22 cellular contexts compared by ENCODE assay signal in genomic region chr19:3661284-3662238, GRCh38. TPM values are rescaled to one million over a fixed set of nuclear protein-coding genes. Genes with fewer than 3 reads are reported as not detected.
DNase-seq lines count a peak whose midpoint lies in the region; ATAC-seq, FAIRE-seq and TF ChIP-seq lines count a peak whose summit lies in the region.
"Had no signal": no experiment of that assay in that cellular context is flagged by ENCODE, and none has a peak within 500 bp of the region (broad histone marks: within the 10 kb centered on the region; RNA-seq: fewer than 3 reads in every experiment).

No MANE protein-coding gene starts in this region.

- no peak for FAIRE-seq in K562 (lab: Jason Lieb, UNC)
- FAIRE-seq: A549, D721Med, G401.6, GM12891, GM19239, H54, HTR-8/SVneo had no signal

- peaks cover 11% of the 10 kb centered on the region; the same call in 1 of the 2 replicates for H4K20me1 ChIP-seq in K562 (replicated peaks; ENCODE audit: control insufficient read depth, insufficient read depth, low read length)

- H3K23ac ChIP-seq in mesendoderm (ENCODE audit: low read length) = no peak overlapping the region

- intact Hi-C loops in left ventricle myocardium inferior (cut with micrococcal nuclease) = no loop called here
- intact Hi-C loops in heart right ventricle (cut with DNase I) = loop anchor here in 4 of 10 donors (10.0 kb wide), 2 partner anchors 163 to 543 kb away; no protein-coding TSS in a partner anchor
- intact Hi-C loops in K562 (cut with micrococcal nuclease) = no loop called here
- intact Hi-C loops in spleen (cut with DNase I; ENCODE audit: low total_unique reads) = no loop called here

- 95% methylated on average over 34 of the region's 34 CpGs for WGBS in heart right ventricle, 2 donors
- 91% methylated on average over 29 of the region's 34 CpGs for WGBS in K562 (ENCODE audit: insufficient coverage, low coverage, missing lambda C conversion rate)
- WGBS in mesendoderm (ENCODE audit: extremely low coverage, insufficient coverage, low lambda C conversion rate) = no CpG with 5 or more reads among the region's 34 CpGs
- WGBS in spleen, 5 donors = 89 to 94% (median 93%) methylated on average over 17 to 34 of the region's 34 CpGs

- peaks cover 85% of the 10 kb centered on the region for H3K36me3 ChIP-seq in left ventricle myocardium inferior
- peaks cover 0 to 96% (median 48%) of the 10 kb centered on the region in 9 donors for H3K36me3 ChIP-seq in heart right ventricle
- peaks cover 83% of the 10 kb centered on the region; the same call in 2 of the 3 replicates for H3K36me3 ChIP-seq in K562 (ENCODE audit: control insufficient read depth, insufficient read depth, low read length)
- peaks cover 2% of the 10 kb centered on the region for H3K36me3 ChIP-seq in mesendoderm (ENCODE audit: control insufficient read depth, insufficient read depth, low read length)
- H3K36me3 ChIP-seq in WERI-Rb-1 = peaks cover 96% of the 10 kb centered on the region
- peaks cover 0 to 95% (median 53%) of the 10 kb centered on the region in 6 donors for H3K36me3 ChIP-seq in spleen

- peaks cover 22% of the 10 kb centered on the region for H3K4me1 ChIP-seq in left ventricle myocardium inferior
- peaks cover 0 to 21% (median 8%) of the 10 kb centered on the region in 9 donors for H3K4me1 ChIP-seq in heart right ventricle
- peaks cover 0 to 45% of the 10 kb centered on the region in 2 experiments; a peak in 2 of 5 replicates for H3K4me1 ChIP-seq in K562 (replicated peaks in 1 of 2; ENCODE audit: control insufficient read depth in 2 of 2, insufficient read depth in 2 of 2, low read length in 2 of 2)
- no peaks in the 10 kb centered on the region for H3K4me1 ChIP-seq in mesendoderm (ENCODE audit: control insufficient read depth, low read depth, low read length)
- H3K4me1 ChIP-seq in spleen = peaks cover 8 to 55% (median 31%) of the 10 kb centered on the region in 6 donors
- H3K4me1 ChIP-seq: A549, Caco-2 had no signal

- no peak for TF ChIP-seq RAD21 in K562 (CRISPR knock-in tag; conservative IDR thresholded peaks at IDR 0.05 in 1 of 2, IDR thresholded peaks at IDR 0.05 in 1 of 2)

- H3K4me2 ChIP-seq in K562 (ENCODE audit: insufficient read depth, low read length) (no peak overlapping the region), mesendoderm (ENCODE audit: low read length) (no peak overlapping the region)
- H3K4me2 ChIP-seq: A549 had no signal

- TF ChIP-seq CTCF in left ventricle myocardium inferior (IDR thresholded peaks at IDR 0.05; ENCODE audit: borderline replicate concordance) (no peak), heart right ventricle (IDR thresholded peaks at IDR 0.05) (no peak), K562 (IDR thresholded peaks at IDR 0.05 in 2 of 3, conservative IDR thresholded peaks at IDR 0.05 in 1 of 3; ENCODE audit: insufficient read depth in 2 of 3, low read depth in 1 of 3, low read length in 3 of 3) (no peak), WERI-Rb-1 (IDR thresholded peaks at IDR 0.05; ENCODE audit: low read depth, low read length) (no peak), spleen (IDR thresholded peaks at IDR 0.05 in 8 of 11, conservative IDR thresholded peaks at IDR 0.05 in 3 of 11) (no peak)

- no peak for TF ChIP-seq EP300 in K562 (IDR thresholded peaks at IDR 0.05; ENCODE audit: low read length)

- H2AFZ ChIP-seq in K562 (ENCODE audit: low read depth, low read length) = no peak overlapping the region
- H2AFZ ChIP-seq: GM23248 had no signal

- H3K27ac ChIP-seq in left ventricle myocardium inferior (replicated peaks) = peak overlapping the region; percentile 9
- H3K27ac ChIP-seq in heart right ventricle = no peak overlapping the region
- H3K27ac ChIP-seq in K562 (ENCODE audit: extremely low read depth, low read depth, low read length) = no peak overlapping the region
- H3K27ac ChIP-seq in mesendoderm (ENCODE audit: low read depth, low read length) = no peak overlapping the region
- H3K27ac ChIP-seq in WERI-Rb-1 = no peak overlapping the region
- no peak overlapping the region for H3K27ac ChIP-seq in spleen
- H3K27ac ChIP-seq: 22Rv1, A549, C4-2B, GM23248 had no signal

- no peaks in the 10 kb centered on the region for H3K79me1 ChIP-seq in mesendoderm (ENCODE audit: low read length)

- BruUV-seq in K562 (replicated peaks; lab: Mats Ljungman, UMichigan) = no TSS peak

- H3K4ac ChIP-seq in mesendoderm (ENCODE audit: low read depth, low read length) = no peak overlapping the region

- H3K4me3 ChIP-seq in left ventricle myocardium inferior (no peak overlapping the region), heart right ventricle (no peak overlapping the region), K562 (no peak overlapping the region), mesendoderm (ENCODE audit: low read length) (no peak overlapping the region), WERI-Rb-1 (ENCODE audit: low read depth, low read length) (no peak overlapping the region), spleen (no peak overlapping the region)
- H3K4me3 ChIP-seq: A549, GM23248 had no signal

- H3K18ac ChIP-seq in mesendoderm (ENCODE audit: low read length) = no peak overlapping the region

- CTCF ChIA-PET in K562 (lab: Yijun Ruan, JAX; ENCODE audit: low intra/inter-chr PET ratio) = interaction anchor here (0.7 kb wide), 1 partner anchor 188 kb away, joined by 3 read pairs; no protein-coding TSS in a partner anchor

- H3K79me2 ChIP-seq in K562 (ENCODE audit: control insufficient read depth, insufficient read depth, low read length) (no peaks in the 10 kb centered on the region), mesendoderm (ENCODE audit: control insufficient read depth, insufficient read depth, low read length) (no peaks in the 10 kb centered on the region)

- in situ Hi-C loops in K562 (cut with MboI) = loop anchor here (5.0 kb wide), 1 partner anchor 46 kb away; the partner anchor contains the start of gene TJP3

- H2BK15ac ChIP-seq in mesendoderm (replicated peaks; ENCODE audit: low read depth) = no peak overlapping the region

- H3K27me3 ChIP-seq in left ventricle myocardium inferior (ENCODE audit: low read depth) = no peaks in the 10 kb centered on the region
- no peaks in the 10 kb centered on the region for H3K27me3 ChIP-seq in heart right ventricle
- no peaks in the 10 kb centered on the region for H3K27me3 ChIP-seq in K562 (ENCODE audit: control insufficient read depth in 2 of 2, insufficient read depth in 2 of 2, low read length in 2 of 2)
- H3K27me3 ChIP-seq in mesendoderm (ENCODE audit: insufficient read depth, low read length, poor library complexity) = no peaks in the 10 kb centered on the region
- no peaks in the 10 kb centered on the region for H3K27me3 ChIP-seq in WERI-Rb-1 (ENCODE audit: insufficient read depth, low read depth, severe bottlenecking)
- no peaks in the 10 kb centered on the region for H3K27me3 ChIP-seq in spleen (replicated peaks in 1 of 7)

- no peak overlapping the region for H4K8ac ChIP-seq in mesendoderm (ENCODE audit: low read depth, low read length)

- ATAC-seq in heart right ventricle (no peak), K562 (no peak)
- ATAC-seq: A549 had no signal

- H4K5ac ChIP-seq in mesendoderm (ENCODE audit: low read length) = no peak overlapping the region

- TF ChIP-seq POLR2A in K562 (conservative IDR thresholded peaks at IDR 0.05) (no peak), spleen (IDR thresholded peaks at IDR 0.05) (no peak)

- no peaks in the 10 kb centered on the region for H3K9me1 ChIP-seq in K562 (ENCODE audit: control insufficient read depth, insufficient read depth, low read length)

- H3K56ac ChIP-seq in mesendoderm (ENCODE audit: low read length) = no peak overlapping the region

- H3K9ac ChIP-seq in K562 (ENCODE audit: insufficient read depth in 1 of 2, low read depth in 2 of 2, low read length in 2 of 2) = no peak overlapping the region; a peak in 1 of 4 replicates
- H3K9ac ChIP-seq in mesendoderm (ENCODE audit: low read length) = no peak overlapping the region
- H3K9ac ChIP-seq: GM23248 had no signal

- H2BK5ac ChIP-seq in mesendoderm (ENCODE audit: low read length) = no peak overlapping the region

- POLR2A ChIA-PET in K562 (lab: Yijun Ruan, JAX) = interaction anchor here (0.6 to 3.5 kb wide), 6 partner anchors 10 to 548 kb away, joined by 3 to 16 read pairs (median 3); no protein-coding TSS in a partner anchor

- no peak for DNase-seq in left ventricle myocardium inferior
- no peak for DNase-seq in heart right ventricle
- no peak for DNase-seq in K562 (ENCODE audit: extremely low read depth in 1 of 4, low spot score in 3 of 4)
- DNase-seq in mesendoderm = peak; percentile 23
- no peak for DNase-seq in WERI-Rb-1
- no peak for DNase-seq in spleen
- DNase-seq: AML-193; Caco-2; CD4-positive, alpha-beta T cell; GM23248; HCEC 1CT; HFFc6 had no signal

- H2BK120ac ChIP-seq in mesendoderm (ENCODE audit: low read depth, low read length) = no peak overlapping the region

- H2AK5ac ChIP-seq in mesendoderm (ENCODE audit: low read length) = no peak overlapping the region

- H3K9me3 ChIP-seq in left ventricle myocardium inferior (replicated peaks) (no peaks in the 10 kb centered on the region), heart right ventricle (peaks cover 0 to 4% (median 0%) of the 10 kb centered on the region in 11 donors), K562 (replicated peaks; ENCODE audit: control insufficient read depth, insufficient read depth, low read depth, low read length) (no peaks in the 10 kb centered on the region), WERI-Rb-1 (ENCODE audit: severe bottlenecking) (no peaks in the 10 kb centered on the region), spleen (peaks cover 0 to 4% (median 0%) of the 10 kb centered on the region in 8 donors)
- H3K9me3 ChIP-seq: A549, Caco-2 had no signal

RNA-seq across cellular contexts. Expression of gene CACTIN, which starts 35.0 kb away (rescaled TPM):
- total RNA-seq in left ventricle myocardium inferior (14.5 TPM), heart right ventricle (10 to 100 TPM in 9 of 10 donors, 1 to 10 TPM in 1; 9.7 to 15.8 (median 12.1) TPM), K562 (2014; rRNA removed) (46.5 and 57.8 TPM in 2 replicates), K562 (2014; rRNA removed; fragmentation: Illumina TruSeq; extraction: Trizol) (7.6 and 7.9 TPM in 2 replicates), K562 (2015; rRNA removed; fragmentation: Illumina TruSeq; extraction: Trizol) (25.6 and 27.3 TPM in 2 replicates), K562 (2021) (42.1 and 49.2 TPM in 2 replicates), spleen (10 to 100 TPM; 18.9 to 27.1 (median 25.7) TPM)
- polyA plus RNA-seq in heart right ventricle (10 to 100 TPM; 15.8 to 17.6 TPM), K562 (2011; rRNA removed) (15.0 and 19.4 TPM in 2 replicates), K562 (2014; fragmentation: Illumina TruSeq; extraction: Trizol) (9.6 and 20.4 TPM in 2 replicates), K562 (2014; fragmentation: Nextera tagmentation; extraction: Ambion mirVana) (under 1 TPM; 0.15 to 0.52 TPM), K562 (2014; rRNA removed) (35.0 and 36.4 TPM in 2 replicates), spleen (10 to 100 TPM; 10.8 to 21.1 (median 12.0) TPM)
- 35.4 and 89.8 TPM in 2 replicates for total RNA-seq in K562 (2011; cell fraction: chromatin; rRNA removed; ENCODE audit: low replicate concordance)
- 60.3 and 65.9 TPM in 2 replicates for total RNA-seq in K562 (2011; cell fraction: nucleolus; rRNA removed)
- 35.3 and 37.6 TPM in 2 replicates for total RNA-seq in K562 (2011; cell fraction: nucleoplasm; rRNA removed)
- polyA plus RNA-seq in K562 (2011; cell fraction: cytosol; rRNA removed) = 21.9 and 50.9 TPM in 2 replicates
- 54.2 and 84.9 TPM in 2 replicates for polyA plus RNA-seq in K562 (2011; cell fraction: nucleus; rRNA removed)
- polyA plus RNA-seq in K562 (2012) = 22.8 and 28.5 TPM in 2 replicates
- polyA minus RNA-seq in K562 (2011; rRNA and poly(A)+ RNA removed) = 4.5 and 9.4 TPM in 2 replicates
- 13.0 and 16.6 TPM in 2 replicates for polyA minus RNA-seq in K562 (2011; cell fraction: cytosol; rRNA and poly(A)+ RNA removed)
- 9.6 and 12.0 TPM in 2 replicates for polyA minus RNA-seq in K562 (2011; cell fraction: nucleus; rRNA and poly(A)+ RNA removed)
- polyA plus RNA-seq in mesendoderm (2013, experiment 1 of 2) = 25.7 TPM
- 28.3 TPM for polyA plus RNA-seq in mesendoderm (2013, experiment 2 of 2)

RNA-seq across cellular contexts. Expression of gene PIP5K1C, which starts 38.7 kb away (rescaled TPM):
- total RNA-seq in left ventricle myocardium inferior (31.6 TPM), heart right ventricle (10 to 100 TPM; 28.2 to 46.6 (median 36.3) TPM), K562 (2014; rRNA removed) (6.0 and 10.7 TPM in 2 replicates), K562 (2014; rRNA removed; fragmentation: Illumina TruSeq; extraction: Trizol) (1.4 and 1.9 TPM in 2 replicates), K562 (2015; rRNA removed; fragmentation: Illumina TruSeq; extraction: Trizol) (4.1 and 5.3 TPM in 2 replicates), K562 (2021) (21.4 and 22.1 TPM in 2 replicates), spleen (10 to 100 TPM; 30.2 to 41.9 (median 38.8) TPM)
- polyA plus RNA-seq in heart right ventricle (10 to 100 TPM; 18.3 to 18.9 TPM), K562 (2011; rRNA removed) (2.9 and 5.8 TPM in 2 replicates), K562 (2014; fragmentation: Illumina TruSeq; extraction: Trizol) (8.0 and 11.3 TPM in 2 replicates), K562 (2014; fragmentation: Nextera tagmentation; extraction: Ambion mirVana) (under 1 TPM; 0.38 to 0.61 TPM), K562 (2014; rRNA removed) (7.6 and 8.3 TPM in 2 replicates), spleen (10 to 100 TPM in 1 of 3 donors, 1 to 10 TPM in 2; 6.2 to 21.4 (median 7.6) TPM)
- 21.1 and 62.3 TPM in 2 replicates for total RNA-seq in K562 (2011; cell fraction: chromatin; rRNA removed; ENCODE audit: low replicate concordance)
- total RNA-seq in K562 (2011; cell fraction: nucleolus; rRNA removed) = 28.3 and 30.5 TPM in 2 replicates
- total RNA-seq in K562 (2011; cell fraction: nucleoplasm; rRNA removed) = 15.8 and 17.5 TPM in 2 replicates
- 2.9 and 6.4 TPM in 2 replicates for polyA plus RNA-seq in K562 (2011; cell fraction: cytosol; rRNA removed)
- 9.4 and 20.2 TPM in 2 replicates for polyA plus RNA-seq in K562 (2011; cell fraction: nucleus; rRNA removed)
- polyA plus RNA-seq in K562 (2012) = 16.8 and 22.4 TPM in 2 replicates
- 5.1 and 9.5 TPM in 2 replicates for polyA minus RNA-seq in K562 (2011; rRNA and poly(A)+ RNA removed)
- 15.8 and 26.9 TPM in 2 replicates for polyA minus RNA-seq in K562 (2011; cell fraction: cytosol; rRNA and poly(A)+ RNA removed)
- polyA minus RNA-seq in K562 (2011; cell fraction: nucleus; rRNA and poly(A)+ RNA removed) = 13.1 and 15.9 TPM in 2 replicates
- polyA plus RNA-seq in mesendoderm (2013, experiment 1 of 2) = 15.2 TPM
- polyA plus RNA-seq in mesendoderm (2013, experiment 2 of 2) = 16.0 TPM

RNA-seq across cellular contexts. Expression of gene TJP3, which starts 46.6 kb away (rescaled TPM):
- total RNA-seq in left ventricle myocardium inferior (not detected), heart right ventricle (under 1 TPM in 3 of 10 donors, not detected in 7; 0.15 to 0.49 (median 0.34) TPM), K562 (2014; rRNA removed) (0.82 and 1.3 TPM in 2 replicates), K562 (2014; rRNA removed; fragmentation: Illumina TruSeq; extraction: Trizol) (0.11 and 0.38 TPM in 2 replicates), K562 (2015; rRNA removed; fragmentation: Illumina TruSeq; extraction: Trizol) (0.34 and 0.58 TPM in 2 replicates), K562 (2021) (0.92 and 2.4 TPM in 2 replicates), spleen (1 to 10 TPM in 6 of 7 donors, under 1 TPM in 1; 0.75 to 9.0 (median 2.5) TPM)
- polyA plus RNA-seq in heart right ventricle (under 1 TPM in 1 of 2 donors, not detected in 1; 0.06 TPM), K562 (2011; rRNA removed) (1.8 and 2.2 TPM in 2 replicates), K562 (2014; fragmentation: Illumina TruSeq; extraction: Trizol) (0.54 and 1.1 TPM in 2 replicates), K562 (2014; fragmentation: Nextera tagmentation; extraction: Ambion mirVana) (under 1 TPM in 1 of 2 experiments, not detected in 1; 0.11 TPM), K562 (2014; rRNA removed) (0.56 and 0.73 TPM in 2 replicates), spleen (1 to 10 TPM in 2 of 3 donors, under 1 TPM in 1; 0.39 to 1.1 (median 1.1) TPM)
- total RNA-seq in K562 (2011; cell fraction: chromatin; rRNA removed; ENCODE audit: low replicate concordance) = 1.8 and 7.1 TPM in 2 replicates
- total RNA-seq in K562 (2011; cell fraction: nucleolus; rRNA removed) = 2.9 and 3.5 TPM in 2 replicates
- total RNA-seq in K562 (2011; cell fraction: nucleoplasm; rRNA removed) = 1.8 and 2.6 TPM in 2 replicates
- 1.9 and 5.2 TPM in 2 replicates for polyA plus RNA-seq in K562 (2011; cell fraction: cytosol; rRNA removed)
- polyA plus RNA-seq in K562 (2011; cell fraction: nucleus; rRNA removed) = 4.3 and 9.8 TPM in 2 replicates
- 3.2 and 4.0 TPM in 2 replicates for polyA plus RNA-seq in K562 (2012)
- 1.5 and 1.9 TPM in 2 replicates for polyA minus RNA-seq in K562 (2011; rRNA and poly(A)+ RNA removed)
- 0.86 and 2.2 TPM in 2 replicates for polyA minus RNA-seq in K562 (2011; cell fraction: cytosol; rRNA and poly(A)+ RNA removed)
- 2.3 and 3.4 TPM in 2 replicates for polyA minus RNA-seq in K562 (2011; cell fraction: nucleus; rRNA and poly(A)+ RNA removed)
- polyA plus RNA-seq in mesendoderm (2013, experiment 1 of 2) = 4.2 TPM
- 3.8 TPM for polyA plus RNA-seq in mesendoderm (2013, experiment 2 of 2)
- total RNA-seq: GM23248, HFFc6 had no signal
- polyA plus RNA-seq: BJ, GM23248 had no signal

RNA-seq across cellular contexts. Expression of gene TBXA2R, which starts 54.9 kb away (rescaled TPM):
- total RNA-seq in left ventricle myocardium inferior (2.3 TPM), heart right ventricle (1 to 10 TPM; 1.6 to 4.0 (median 3.0) TPM), K562 (2014; rRNA removed) (2.5 and 5.2 TPM in 2 replicates), K562 (2014; rRNA removed; fragmentation: Illumina TruSeq; extraction: Trizol) (2.3 and 2.8 TPM in 2 replicates), K562 (2015; rRNA removed; fragmentation: Illumina TruSeq; extraction: Trizol) (2.5 and 3.1 TPM in 2 replicates), K562 (2021) (21.0 and 24.0 TPM in 2 replicates), spleen (10 to 100 TPM in 5 of 7 donors, 1 to 10 TPM in 2; 8.7 to 16.1 (median 11.6) TPM)
- polyA plus RNA-seq in heart right ventricle (1 to 10 TPM; 2.9 to 3.4 TPM), K562 (2011; rRNA removed) (2.9 and 4.4 TPM in 2 replicates), K562 (2014; fragmentation: Illumina TruSeq; extraction: Trizol) (4.3 and 6.7 TPM in 2 replicates), K562 (2014; fragmentation: Nextera tagmentation; extraction: Ambion mirVana) (1 to 10 TPM; 1.5 to 2.6 TPM), K562 (2014; rRNA removed) (5.7 and 6.1 TPM in 2 replicates), spleen (1 to 10 TPM; 2.1 to 4.4 (median 3.8) TPM)
- 10.2 and 37.7 TPM in 2 replicates for total RNA-seq in K562 (2011; cell fraction: chromatin; rRNA removed; ENCODE audit: low replicate concordance)
- total RNA-seq in K562 (2011; cell fraction: nucleolus; rRNA removed) = 58.8 and 84.5 TPM in 2 replicates
- 27.7 and 36.4 TPM in 2 replicates for total RNA-seq in K562 (2011; cell fraction: nucleoplasm; rRNA removed)
- 4.0 and 21.7 TPM in 2 replicates for polyA plus RNA-seq in K562 (2011; cell fraction: cytosol; rRNA removed)
- polyA plus RNA-seq in K562 (2011; cell fraction: nucleus; rRNA removed) = 3.7 and 12.5 TPM in 2 replicates
- 11.5 and 11.6 TPM in 2 replicates for polyA plus RNA-seq in K562 (2012)
- 0.90 and 1.6 TPM in 2 replicates for polyA minus RNA-seq in K562 (2011; rRNA and poly(A)+ RNA removed)
- 17.4 and 19.6 TPM in 2 replicates for polyA minus RNA-seq in K562 (2011; cell fraction: cytosol; rRNA and poly(A)+ RNA removed)
- polyA minus RNA-seq in K562 (2011; cell fraction: nucleus; rRNA and poly(A)+ RNA removed) = 3.1 and 6.1 TPM in 2 replicates
- 0.63 TPM for polyA plus RNA-seq in mesendoderm (2013, experiment 1 of 2)
- polyA plus RNA-seq in mesendoderm (2013, experiment 2 of 2) = 0.56 TPM
